1 cellular context compared by ENCODE assay signal in the genomic region with DNA sequence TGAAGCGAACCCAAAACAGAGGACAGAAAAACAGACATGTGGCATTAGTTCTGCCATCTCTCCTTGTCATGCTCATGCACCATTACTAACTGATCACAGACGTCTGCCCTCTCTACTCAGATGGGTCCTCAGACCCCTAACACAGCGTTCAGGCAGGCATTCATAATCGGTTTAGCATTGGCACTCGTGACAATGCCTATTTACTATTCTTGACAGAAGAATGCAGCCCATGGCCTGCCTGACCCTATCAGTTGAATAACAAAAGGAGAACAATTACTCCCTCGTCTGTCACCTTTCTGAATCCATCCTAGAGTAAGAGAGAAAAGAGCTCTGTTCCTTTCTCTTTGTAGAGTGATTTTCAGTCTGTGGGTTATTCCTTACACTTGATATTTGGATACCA.
TF ChIP-seq lines count a peak whose summit lies in the region.

No MANE protein-coding gene starts in this region.

TF ChIP-seq in neural cell, 6 proteins besides CTCF, POLR2A, EP300 and RAD21 (continued from another document):
- TF ChIP-seq, protein P1, sequence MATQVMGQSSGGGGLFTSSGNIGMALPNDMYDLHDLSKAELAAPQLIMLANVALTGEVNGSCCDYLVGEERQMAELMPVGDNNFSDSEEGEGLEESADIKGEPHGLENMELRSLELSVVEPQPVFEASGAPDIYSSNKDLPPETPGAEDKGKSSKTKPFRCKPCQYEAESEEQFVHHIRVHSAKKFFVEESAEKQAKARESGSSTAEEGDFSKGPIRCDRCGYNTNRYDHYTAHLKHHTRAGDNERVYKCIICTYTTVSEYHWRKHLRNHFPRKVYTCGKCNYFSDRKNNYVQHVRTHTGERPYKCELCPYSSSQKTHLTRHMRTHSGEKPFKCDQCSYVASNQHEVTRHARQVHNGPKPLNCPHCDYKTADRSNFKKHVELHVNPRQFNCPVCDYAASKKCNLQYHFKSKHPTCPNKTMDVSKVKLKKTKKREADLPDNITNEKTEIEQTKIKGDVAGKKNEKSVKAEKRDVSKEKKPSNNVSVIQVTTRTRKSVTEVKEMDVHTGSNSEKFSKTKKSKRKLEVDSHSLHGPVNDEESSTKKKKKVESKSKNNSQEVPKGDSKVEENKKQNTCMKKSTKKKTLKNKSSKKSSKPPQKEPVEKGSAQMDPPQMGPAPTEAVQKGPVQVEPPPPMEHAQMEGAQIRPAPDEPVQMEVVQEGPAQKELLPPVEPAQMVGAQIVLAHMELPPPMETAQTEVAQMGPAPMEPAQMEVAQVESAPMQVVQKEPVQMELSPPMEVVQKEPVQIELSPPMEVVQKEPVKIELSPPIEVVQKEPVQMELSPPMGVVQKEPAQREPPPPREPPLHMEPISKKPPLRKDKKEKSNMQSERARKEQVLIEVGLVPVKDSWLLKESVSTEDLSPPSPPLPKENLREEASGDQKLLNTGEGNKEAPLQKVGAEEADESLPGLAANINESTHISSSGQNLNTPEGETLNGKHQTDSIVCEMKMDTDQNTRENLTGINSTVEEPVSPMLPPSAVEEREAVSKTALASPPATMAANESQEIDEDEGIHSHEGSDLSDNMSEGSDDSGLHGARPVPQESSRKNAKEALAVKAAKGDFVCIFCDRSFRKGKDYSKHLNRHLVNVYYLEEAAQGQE (IDR thresholded peaks at IDR 0.05; ENCODE audit: borderline replicate concordance) = no peak
- TF ChIP-seq MXI1 (conservative IDR thresholded peaks at IDR 0.05; ENCODE audit: poor library complexity, severe bottlenecking) (no peak), TAF1 (IDR thresholded peaks at IDR 0.05; ENCODE audit: low read depth) (no peak), POLR2AphosphoS5 (IDR thresholded peaks at IDR 0.05) (no peak)
